1 cellular context compared by ENCODE assay signal in genomic region chr12:49131051-49131972, GRCh38.
TF ChIP-seq lines count a peak whose summit lies in the region.

Gene TUBA1B, minus strand, starts transcription at chr12:49131395. Its CDS starts 95 bp downstream, at chr12:49131300.

TF ChIP-seq in K562, 482 proteins besides CTCF, POLR2A, EP300 and RAD21 (continued from another document and continues in another):
- no peak for TF ChIP-seq BRF2 (IDR thresholded peaks at IDR 0.05; ENCODE audit: borderline replicate concordance, insufficient read depth, insufficient read length)
- no peak for TF ChIP-seq ZNF398 (CRISPR knock-in tag; IDR thresholded peaks at IDR 0.05)
- TF ChIP-seq SETDB1 (IDR thresholded peaks at IDR 0.05; ENCODE audit: low read length) = no peak
- TF ChIP-seq SMAD1 (IDR thresholded peaks at IDR 0.05; ENCODE audit: low read depth, low read length, partially characterized antibody) = peak; percentile 97
- no peak for TF ChIP-seq ASH1L (IDR thresholded peaks at IDR 0.05; ENCODE audit: borderline replicate concordance, low read depth, partially characterized antibody)
- TF ChIP-seq, protein P1, sequence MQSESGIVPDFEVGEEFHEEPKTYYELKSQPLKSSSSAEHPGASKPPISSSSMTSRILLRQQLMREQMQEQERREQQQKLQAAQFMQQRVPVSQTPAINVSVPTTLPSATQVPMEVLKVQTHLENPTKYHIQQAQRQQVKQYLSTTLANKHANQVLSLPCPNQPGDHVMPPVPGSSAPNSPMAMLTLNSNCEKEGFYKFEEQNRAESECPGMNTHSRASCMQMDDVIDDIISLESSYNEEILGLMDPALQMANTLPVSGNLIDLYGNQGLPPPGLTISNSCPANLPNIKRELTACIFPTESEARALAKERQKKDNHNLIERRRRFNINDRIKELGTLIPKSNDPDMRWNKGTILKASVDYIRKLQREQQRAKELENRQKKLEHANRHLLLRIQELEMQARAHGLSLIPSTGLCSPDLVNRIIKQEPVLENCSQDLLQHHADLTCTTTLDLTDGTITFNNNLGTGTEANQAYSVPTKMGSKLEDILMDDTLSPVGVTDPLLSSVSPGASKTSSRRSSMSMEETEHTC (IDR thresholded peaks at IDR 0.05) = no peak
- no peak for TF ChIP-seq ZNF354B (CRISPR knock-in tag; IDR thresholded peaks at IDR 0.05)
- TF ChIP-seq, protein P2, sequence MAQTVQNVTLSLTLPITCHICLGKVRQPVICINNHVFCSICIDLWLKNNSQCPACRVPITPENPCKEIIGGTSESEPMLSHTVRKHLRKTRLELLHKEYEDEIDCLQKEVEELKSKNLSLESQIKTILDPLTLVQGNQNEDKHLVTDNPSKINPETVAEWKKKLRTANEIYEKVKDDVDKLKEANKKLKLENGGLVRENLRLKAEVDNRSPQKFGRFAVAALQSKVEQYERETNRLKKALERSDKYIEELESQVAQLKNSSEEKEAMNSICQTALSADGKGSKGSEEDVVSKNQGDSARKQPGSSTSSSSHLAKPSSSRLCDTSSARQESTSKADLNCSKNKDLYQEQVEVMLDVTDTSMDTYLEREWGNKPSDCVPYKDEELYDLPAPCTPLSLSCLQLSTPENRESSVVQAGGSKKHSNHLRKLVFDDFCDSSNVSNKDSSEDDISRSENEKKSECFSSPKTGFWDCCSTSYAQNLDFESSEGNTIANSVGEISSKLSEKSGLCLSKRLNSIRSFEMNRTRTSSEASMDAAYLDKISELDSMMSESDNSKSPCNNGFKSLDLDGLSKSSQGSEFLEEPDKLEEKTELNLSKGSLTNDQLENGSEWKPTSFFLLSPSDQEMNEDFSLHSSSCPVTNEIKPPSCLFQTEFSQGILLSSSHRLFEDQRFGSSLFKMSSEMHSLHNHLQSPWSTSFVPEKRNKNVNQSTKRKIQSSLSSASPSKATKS (CRISPR knock-in tag; IDR thresholded peaks at IDR 0.05) = no peak
- TF ChIP-seq, protein P3, sequence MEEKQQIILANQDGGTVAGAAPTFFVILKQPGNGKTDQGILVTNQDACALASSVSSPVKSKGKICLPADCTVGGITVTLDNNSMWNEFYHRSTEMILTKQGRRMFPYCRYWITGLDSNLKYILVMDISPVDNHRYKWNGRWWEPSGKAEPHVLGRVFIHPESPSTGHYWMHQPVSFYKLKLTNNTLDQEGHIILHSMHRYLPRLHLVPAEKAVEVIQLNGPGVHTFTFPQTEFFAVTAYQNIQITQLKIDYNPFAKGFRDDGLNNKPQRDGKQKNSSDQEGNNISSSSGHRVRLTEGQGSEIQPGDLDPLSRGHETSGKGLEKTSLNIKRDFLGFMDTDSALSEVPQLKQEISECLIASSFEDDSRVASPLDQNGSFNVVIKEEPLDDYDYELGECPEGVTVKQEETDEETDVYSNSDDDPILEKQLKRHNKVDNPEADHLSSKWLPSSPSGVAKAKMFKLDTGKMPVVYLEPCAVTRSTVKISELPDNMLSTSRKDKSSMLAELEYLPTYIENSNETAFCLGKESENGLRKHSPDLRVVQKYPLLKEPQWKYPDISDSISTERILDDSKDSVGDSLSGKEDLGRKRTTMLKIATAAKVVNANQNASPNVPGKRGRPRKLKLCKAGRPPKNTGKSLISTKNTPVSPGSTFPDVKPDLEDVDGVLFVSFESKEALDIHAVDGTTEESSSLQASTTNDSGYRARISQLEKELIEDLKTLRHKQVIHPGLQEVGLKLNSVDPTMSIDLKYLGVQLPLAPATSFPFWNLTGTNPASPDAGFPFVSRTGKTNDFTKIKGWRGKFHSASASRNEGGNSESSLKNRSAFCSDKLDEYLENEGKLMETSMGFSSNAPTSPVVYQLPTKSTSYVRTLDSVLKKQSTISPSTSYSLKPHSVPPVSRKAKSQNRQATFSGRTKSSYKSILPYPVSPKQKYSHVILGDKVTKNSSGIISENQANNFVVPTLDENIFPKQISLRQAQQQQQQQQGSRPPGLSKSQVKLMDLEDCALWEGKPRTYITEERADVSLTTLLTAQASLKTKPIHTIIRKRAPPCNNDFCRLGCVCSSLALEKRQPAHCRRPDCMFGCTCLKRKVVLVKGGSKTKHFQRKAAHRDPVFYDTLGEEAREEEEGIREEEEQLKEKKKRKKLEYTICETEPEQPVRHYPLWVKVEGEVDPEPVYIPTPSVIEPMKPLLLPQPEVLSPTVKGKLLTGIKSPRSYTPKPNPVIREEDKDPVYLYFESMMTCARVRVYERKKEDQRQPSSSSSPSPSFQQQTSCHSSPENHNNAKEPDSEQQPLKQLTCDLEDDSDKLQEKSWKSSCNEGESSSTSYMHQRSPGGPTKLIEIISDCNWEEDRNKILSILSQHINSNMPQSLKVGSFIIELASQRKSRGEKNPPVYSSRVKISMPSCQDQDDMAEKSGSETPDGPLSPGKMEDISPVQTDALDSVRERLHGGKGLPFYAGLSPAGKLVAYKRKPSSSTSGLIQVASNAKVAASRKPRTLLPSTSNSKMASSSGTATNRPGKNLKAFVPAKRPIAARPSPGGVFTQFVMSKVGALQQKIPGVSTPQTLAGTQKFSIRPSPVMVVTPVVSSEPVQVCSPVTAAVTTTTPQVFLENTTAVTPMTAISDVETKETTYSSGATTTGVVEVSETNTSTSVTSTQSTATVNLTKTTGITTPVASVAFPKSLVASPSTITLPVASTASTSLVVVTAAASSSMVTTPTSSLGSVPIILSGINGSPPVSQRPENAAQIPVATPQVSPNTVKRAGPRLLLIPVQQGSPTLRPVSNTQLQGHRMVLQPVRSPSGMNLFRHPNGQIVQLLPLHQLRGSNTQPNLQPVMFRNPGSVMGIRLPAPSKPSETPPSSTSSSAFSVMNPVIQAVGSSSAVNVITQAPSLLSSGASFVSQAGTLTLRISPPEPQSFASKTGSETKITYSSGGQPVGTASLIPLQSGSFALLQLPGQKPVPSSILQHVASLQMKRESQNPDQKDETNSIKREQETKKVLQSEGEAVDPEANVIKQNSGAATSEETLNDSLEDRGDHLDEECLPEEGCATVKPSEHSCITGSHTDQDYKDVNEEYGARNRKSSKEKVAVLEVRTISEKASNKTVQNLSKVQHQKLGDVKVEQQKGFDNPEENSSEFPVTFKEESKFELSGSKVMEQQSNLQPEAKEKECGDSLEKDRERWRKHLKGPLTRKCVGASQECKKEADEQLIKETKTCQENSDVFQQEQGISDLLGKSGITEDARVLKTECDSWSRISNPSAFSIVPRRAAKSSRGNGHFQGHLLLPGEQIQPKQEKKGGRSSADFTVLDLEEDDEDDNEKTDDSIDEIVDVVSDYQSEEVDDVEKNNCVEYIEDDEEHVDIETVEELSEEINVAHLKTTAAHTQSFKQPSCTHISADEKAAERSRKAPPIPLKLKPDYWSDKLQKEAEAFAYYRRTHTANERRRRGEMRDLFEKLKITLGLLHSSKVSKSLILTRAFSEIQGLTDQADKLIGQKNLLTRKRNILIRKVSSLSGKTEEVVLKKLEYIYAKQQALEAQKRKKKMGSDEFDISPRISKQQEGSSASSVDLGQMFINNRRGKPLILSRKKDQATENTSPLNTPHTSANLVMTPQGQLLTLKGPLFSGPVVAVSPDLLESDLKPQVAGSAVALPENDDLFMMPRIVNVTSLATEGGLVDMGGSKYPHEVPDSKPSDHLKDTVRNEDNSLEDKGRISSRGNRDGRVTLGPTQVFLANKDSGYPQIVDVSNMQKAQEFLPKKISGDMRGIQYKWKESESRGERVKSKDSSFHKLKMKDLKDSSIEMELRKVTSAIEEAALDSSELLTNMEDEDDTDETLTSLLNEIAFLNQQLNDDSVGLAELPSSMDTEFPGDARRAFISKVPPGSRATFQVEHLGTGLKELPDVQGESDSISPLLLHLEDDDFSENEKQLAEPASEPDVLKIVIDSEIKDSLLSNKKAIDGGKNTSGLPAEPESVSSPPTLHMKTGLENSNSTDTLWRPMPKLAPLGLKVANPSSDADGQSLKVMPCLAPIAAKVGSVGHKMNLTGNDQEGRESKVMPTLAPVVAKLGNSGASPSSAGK (IDR thresholded peaks at IDR 0.05) = peak; percentile 71
- TF ChIP-seq RB1 (IDR thresholded peaks at IDR 0.05; ENCODE audit: low read depth) = peak; percentile 93
- no peak for TF ChIP-seq MCM2 (IDR thresholded peaks at IDR 0.05; ENCODE audit: low read depth)
- TF ChIP-seq SRSF1 (IDR thresholded peaks at IDR 0.05; ENCODE audit: low read depth, low read length) = peak; percentile 89
- TF ChIP-seq FOXK2 (conservative IDR thresholded peaks at IDR 0.05 in 1 of 2, IDR thresholded peaks at IDR 0.05 in 1 of 2; ENCODE audit: low read depth in 2 of 2) = no peak
- no peak for TF ChIP-seq PBX2 (CRISPR knock-in tag; IDR thresholded peaks at IDR 0.05; ENCODE audit: low read depth)
- no peak for TF ChIP-seq PBX2 (tag; conservative IDR thresholded peaks at IDR 0.05; ENCODE audit: low read depth)
- TF ChIP-seq, protein P4, sequence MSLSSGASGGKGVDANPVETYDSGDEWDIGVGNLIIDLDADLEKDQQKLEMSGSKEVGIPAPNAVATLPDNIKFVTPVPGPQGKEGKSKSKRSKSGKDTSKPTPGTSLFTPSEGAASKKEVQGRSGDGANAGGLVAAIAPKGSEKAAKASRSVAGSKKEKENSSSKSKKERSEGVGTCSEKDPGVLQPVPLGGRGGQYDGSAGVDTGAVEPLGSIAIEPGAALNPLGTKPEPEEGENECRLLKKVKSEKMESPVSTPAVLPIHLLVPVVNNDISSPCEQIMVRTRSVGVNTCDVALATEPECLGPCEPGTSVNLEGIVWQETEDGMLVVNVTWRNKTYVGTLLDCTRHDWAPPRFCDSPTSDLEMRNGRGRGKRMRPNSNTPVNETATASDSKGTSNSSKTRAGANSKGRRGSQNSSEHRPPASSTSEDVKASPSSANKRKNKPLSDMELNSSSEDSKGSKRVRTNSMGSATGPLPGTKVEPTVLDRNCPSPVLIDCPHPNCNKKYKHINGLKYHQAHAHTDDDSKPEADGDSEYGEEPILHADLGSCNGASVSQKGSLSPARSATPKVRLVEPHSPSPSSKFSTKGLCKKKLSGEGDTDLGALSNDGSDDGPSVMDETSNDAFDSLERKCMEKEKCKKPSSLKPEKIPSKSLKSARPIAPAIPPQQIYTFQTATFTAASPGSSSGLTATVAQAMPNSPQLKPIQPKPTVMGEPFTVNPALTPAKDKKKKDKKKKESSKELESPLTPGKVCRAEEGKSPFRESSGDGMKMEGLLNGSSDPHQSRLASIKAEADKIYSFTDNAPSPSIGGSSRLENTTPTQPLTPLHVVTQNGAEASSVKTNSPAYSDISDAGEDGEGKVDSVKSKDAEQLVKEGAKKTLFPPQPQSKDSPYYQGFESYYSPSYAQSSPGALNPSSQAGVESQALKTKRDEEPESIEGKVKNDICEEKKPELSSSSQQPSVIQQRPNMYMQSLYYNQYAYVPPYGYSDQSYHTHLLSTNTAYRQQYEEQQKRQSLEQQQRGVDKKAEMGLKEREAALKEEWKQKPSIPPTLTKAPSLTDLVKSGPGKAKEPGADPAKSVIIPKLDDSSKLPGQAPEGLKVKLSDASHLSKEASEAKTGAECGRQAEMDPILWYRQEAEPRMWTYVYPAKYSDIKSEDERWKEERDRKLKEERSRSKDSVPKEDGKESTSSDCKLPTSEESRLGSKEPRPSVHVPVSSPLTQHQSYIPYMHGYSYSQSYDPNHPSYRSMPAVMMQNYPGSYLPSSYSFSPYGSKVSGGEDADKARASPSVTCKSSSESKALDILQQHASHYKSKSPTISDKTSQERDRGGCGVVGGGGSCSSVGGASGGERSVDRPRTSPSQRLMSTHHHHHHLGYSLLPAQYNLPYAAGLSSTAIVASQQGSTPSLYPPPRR (CRISPR knock-in tag; IDR thresholded peaks at IDR 0.05; ENCODE audit: borderline replicate concordance) = 0 out of 2 replicates have a peak, but pooled peaks have one; percentile 56
- peak; percentile 93 for TF ChIP-seq FIP1L1 (IDR thresholded peaks at IDR 0.05; ENCODE audit: low read depth, low read length, poor library complexity, severe bottlenecking)
- TF ChIP-seq NCOA2 (IDR thresholded peaks at IDR 0.05; ENCODE audit: partially characterized antibody in 2 of 2) = no peak
